In the genomic region with DNA sequence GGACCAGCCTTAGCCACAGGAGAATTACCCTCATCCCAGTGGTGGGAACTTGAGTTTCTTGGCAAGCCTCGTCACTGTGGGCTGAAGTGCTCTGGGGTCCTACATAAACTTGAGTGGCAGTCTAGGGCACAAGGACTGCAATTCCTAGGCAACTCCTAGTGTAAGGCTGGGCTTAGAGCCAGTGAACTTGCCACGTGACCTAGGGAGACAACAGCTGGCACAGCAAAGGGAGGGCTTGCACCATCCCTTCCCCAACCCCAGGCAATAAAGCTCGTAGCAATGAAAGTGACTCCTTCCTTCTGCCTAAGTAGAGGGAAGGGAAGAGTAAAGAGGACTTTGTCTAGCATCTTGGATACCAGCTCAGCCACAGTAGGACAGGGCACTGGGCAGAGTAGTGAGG, we compare ENCODE assay signal across 20 cellular contexts.
DNase-seq lines count a peak whose midpoint lies in the region; TF ChIP-seq lines count a peak whose summit lies in the region.
"Had no signal": no experiment of that assay in that cellular context is flagged by ENCODE, and none has a peak within 500 bp of the region (broad histone marks: within the 10 kb centered on the region; RNA-seq: fewer than 3 reads in every experiment).

No MANE protein-coding gene starts in this region.

- no peaks in the 10 kb centered on the region for H3K79me2 ChIP-seq in SK-N-SH (ENCODE audit: insufficient read depth)

- intact Hi-C loops in head of caudate nucleus (cut with DNase I): no loop called here

- H3K9ac ChIP-seq in SK-N-SH: no peak overlapping the region

- no peak for TF ChIP-seq RAD21 in SK-N-SH (IDR thresholded peaks at IDR 0.05; ENCODE audit: low read length)

- H3K9me3 ChIP-seq in SK-N-SH: no peaks in the 10 kb centered on the region
- H3K9me3 ChIP-seq: esophagus squamous epithelium, transverse colon had no signal

- H3K4me3 ChIP-seq in AG10803 (ENCODE audit: low read length): no peak overlapping the region
- no peak overlapping the region for H3K4me3 ChIP-seq in SK-N-SH (ENCODE audit: low read depth in 2 of 2, low read length in 1 of 2)
- H3K4me3 ChIP-seq: esophagus squamous epithelium, lung, transverse colon had no signal

- no peak overlapping the region for H3K27ac ChIP-seq in SK-N-SH (ENCODE audit: low read depth in 2 of 2, low read length in 1 of 2)
- H3K27ac ChIP-seq: esophagus squamous epithelium, transverse colon, VCaP had no signal

- DNase-seq in AG10803 (ENCODE audit: low read depth) (peak; percentile 0), Daoy (ENCODE audit: low read depth) (peak; percentile 1), NCI-H524 (lab: John Stamatoyannopoulos, UW) (peak; percentile 53 to 82), head of caudate nucleus (peak in 27 of 42 donors; percentile 6 to 59 (median 23)), NCI-H1048 (lab: John Stamatoyannopoulos, UW) (no peak), SK-N-SH (no peak), DMS153 treated with DMSO at 0.1 percent for 48 hours (lab: John Stamatoyannopoulos, UW; ENCODE audit: unreplicated experiment) (no peak)
- DNase-seq in activated CD4-positive, alpha-beta T cell treated with anti-CD3 and anti-CD28 coated beads for 4 hours: no peak
- DNase-seq: activated CD4-positive, alpha-beta T cell treated with anti-CD3 and anti-CD28 coated beads, Interleukin-2, amount 50 U/mL, for 1 hour; activated CD8-positive, alpha-beta memory T cell treated with anti-CD3 and anti-CD28 coated beads, Interleukin-2, amount 10 ng/mL, durations not matched to agents 7 days and 5 days; aorta; esophagus squamous epithelium; HFFc6; KBM-7; kidney glomerular epithelial cell; NCI-H1930; NCI-H510A; transverse colon had no signal

- no peaks in the 10 kb centered on the region for H3F3A ChIP-seq in SK-N-SH (replicated peaks; ENCODE audit: insufficient read depth)

- TF ChIP-seq CTCF in AG10803 (conservative IDR thresholded peaks at IDR 0.05; ENCODE audit: low read length) (no peak), SK-N-SH (IDR thresholded peaks at IDR 0.05) (no peak)

- no peaks in the 10 kb centered on the region for H3K9me2 ChIP-seq in SK-N-SH

- no peak overlapping the region for H2AFZ ChIP-seq in SK-N-SH (ENCODE audit: low read depth)

- WGBS in SK-N-SH (ENCODE audit: low lambda C conversion rate): 0% methylated on average over 3 of the region's 3 CpGs

- no peaks in the 10 kb centered on the region for H3K36me3 ChIP-seq in SK-N-SH (replicated peaks in 1 of 2; ENCODE audit: control insufficient read depth in 1 of 2, insufficient read depth in 2 of 2, low read length in 1 of 2)
- H3K36me3 ChIP-seq: esophagus squamous epithelium, transverse colon had no signal

- H3K4me2 ChIP-seq in SK-N-SH: no peak overlapping the region

- peaks cover 4% of the 10 kb centered on the region; the same call in 1 of the 2 replicates for H3K27me3 ChIP-seq in SK-N-SH (ENCODE audit: insufficient read depth)
- H3K27me3 ChIP-seq: esophagus squamous epithelium, transverse colon had no signal

- POLR2A ChIA-PET in SK-N-SH (lab: Yijun Ruan, JAX): no interaction called here

- H3K4me1 ChIP-seq in SK-N-SH (ENCODE audit: control insufficient read depth in 1 of 2, insufficient read depth in 2 of 2, low read depth in 1 of 2, low read length in 1 of 2): no peaks in the 10 kb centered on the region
- H3K4me1 ChIP-seq: esophagus squamous epithelium, transverse colon had no signal

- TF ChIP-seq EP300 in SK-N-SH (IDR thresholded peaks at IDR 0.05; ENCODE audit: borderline replicate concordance in 1 of 2, low read depth in 1 of 2, low read length in 1 of 2): no peak

- H4K20me1 ChIP-seq in SK-N-SH (ENCODE audit: insufficient read depth): no peaks in the 10 kb centered on the region

- CTCF ChIA-PET in SK-N-SH (lab: Yijun Ruan, JAX): no interaction called here

TF ChIP-seq in SK-N-SH, 30 proteins besides CTCF, POLR2A, EP300 and RAD21:
- TF ChIP-seq, protein P1, sequence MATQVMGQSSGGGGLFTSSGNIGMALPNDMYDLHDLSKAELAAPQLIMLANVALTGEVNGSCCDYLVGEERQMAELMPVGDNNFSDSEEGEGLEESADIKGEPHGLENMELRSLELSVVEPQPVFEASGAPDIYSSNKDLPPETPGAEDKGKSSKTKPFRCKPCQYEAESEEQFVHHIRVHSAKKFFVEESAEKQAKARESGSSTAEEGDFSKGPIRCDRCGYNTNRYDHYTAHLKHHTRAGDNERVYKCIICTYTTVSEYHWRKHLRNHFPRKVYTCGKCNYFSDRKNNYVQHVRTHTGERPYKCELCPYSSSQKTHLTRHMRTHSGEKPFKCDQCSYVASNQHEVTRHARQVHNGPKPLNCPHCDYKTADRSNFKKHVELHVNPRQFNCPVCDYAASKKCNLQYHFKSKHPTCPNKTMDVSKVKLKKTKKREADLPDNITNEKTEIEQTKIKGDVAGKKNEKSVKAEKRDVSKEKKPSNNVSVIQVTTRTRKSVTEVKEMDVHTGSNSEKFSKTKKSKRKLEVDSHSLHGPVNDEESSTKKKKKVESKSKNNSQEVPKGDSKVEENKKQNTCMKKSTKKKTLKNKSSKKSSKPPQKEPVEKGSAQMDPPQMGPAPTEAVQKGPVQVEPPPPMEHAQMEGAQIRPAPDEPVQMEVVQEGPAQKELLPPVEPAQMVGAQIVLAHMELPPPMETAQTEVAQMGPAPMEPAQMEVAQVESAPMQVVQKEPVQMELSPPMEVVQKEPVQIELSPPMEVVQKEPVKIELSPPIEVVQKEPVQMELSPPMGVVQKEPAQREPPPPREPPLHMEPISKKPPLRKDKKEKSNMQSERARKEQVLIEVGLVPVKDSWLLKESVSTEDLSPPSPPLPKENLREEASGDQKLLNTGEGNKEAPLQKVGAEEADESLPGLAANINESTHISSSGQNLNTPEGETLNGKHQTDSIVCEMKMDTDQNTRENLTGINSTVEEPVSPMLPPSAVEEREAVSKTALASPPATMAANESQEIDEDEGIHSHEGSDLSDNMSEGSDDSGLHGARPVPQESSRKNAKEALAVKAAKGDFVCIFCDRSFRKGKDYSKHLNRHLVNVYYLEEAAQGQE (IDR thresholded peaks at IDR 0.05; ENCODE audit: low read depth, low read length): no peak
- TF ChIP-seq, protein P2, sequence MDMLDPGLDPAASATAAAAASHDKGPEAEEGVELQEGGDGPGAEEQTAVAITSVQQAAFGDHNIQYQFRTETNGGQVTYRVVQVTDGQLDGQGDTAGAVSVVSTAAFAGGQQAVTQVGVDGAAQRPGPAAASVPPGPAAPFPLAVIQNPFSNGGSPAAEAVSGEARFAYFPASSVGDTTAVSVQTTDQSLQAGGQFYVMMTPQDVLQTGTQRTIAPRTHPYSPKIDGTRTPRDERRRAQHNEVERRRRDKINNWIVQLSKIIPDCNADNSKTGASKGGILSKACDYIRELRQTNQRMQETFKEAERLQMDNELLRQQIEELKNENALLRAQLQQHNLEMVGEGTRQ (IDR thresholded peaks at IDR 0.05; ENCODE audit: borderline replicate concordance, low read depth, low read length): no peak
- TF ChIP-seq JUND (IDR thresholded peaks at IDR 0.05): no peak
- TF ChIP-seq RCOR1 (IDR thresholded peaks at IDR 0.05; ENCODE audit: low read length): no peak
- TF ChIP-seq SMC3 (IDR thresholded peaks at IDR 0.05; ENCODE audit: low read depth, low read length): no peak
TF ChIP-seq in SK-N-SH: peak in this region for 0.

Comparison
In these comparisons a context has a peak if more than half of its experiments do, and no peak if none do; other contexts are left out.
1. DNase-seq: peak in AG10803 (single experiment), Daoy (single experiment), NCI-H524 (2 of 2) and head of caudate nucleus (27 of 42); none in NCI-H1048 (single experiment), SK-N-SH (single experiment), activated CD4-positive, alpha-beta T cell treated with anti-CD3 and anti-CD28 coated beads for 4 hours (0 of 2) and DMS153 treated with DMSO at 0.1 percent for 48 hours (single experiment).